ENCODE assay signal across 12 cellular contexts in genomic region chr6:21586300-21586699, GRCh38. TPM values are rescaled to one million over a fixed set of nuclear protein-coding genes. Genes with fewer than 3 reads are reported as not detected.
A peak's percentile ranks its signal among the peaks of the same experiment; 100 is the strongest.
DNase-seq lines count a peak whose midpoint lies in the region; TF ChIP-seq lines count a peak whose summit lies in the region.
"Had no signal": no experiment of that assay in that cellular context is flagged by ENCODE, and none has a peak within 500 bp of the region (broad histone marks: within the 10 kb centered on the region; RNA-seq: fewer than 3 reads in every experiment).

No MANE protein-coding gene starts in this region.

- H3K27ac ChIP-seq in WERI-Rb-1 = peak overlapping the region; percentile 91
- no peak overlapping the region for H3K27ac ChIP-seq in iPS-18a (ENCODE audit: low read length)
- H3K27ac ChIP-seq in suprapubic skin = peak overlapping the region; percentile 87

- peaks cover 11% of the 10 kb centered on the region for H3K4me1 Mint-ChIP-seq in T-helper 2 cell treated with Interferon-gamma antibody and Interleukin-4, amounts not matched to agents 5 μg/mL and 100 μg/mL, for 36 hours (ENCODE audit: low read depth)

- H3K9me3 ChIP-seq in WERI-Rb-1 (ENCODE audit: severe bottlenecking) (peaks cover 7% of the 10 kb centered on the region), iPS-18a (ENCODE audit: control insufficient read depth, low read depth, low read length) (no peaks in the 10 kb centered on the region), suprapubic skin (no peaks in the 10 kb centered on the region)

- peaks cover 15% of the 10 kb centered on the region for H3K9me3 Mint-ChIP-seq in T-helper 2 cell treated with Interferon-gamma antibody and Interleukin-4, amounts not matched to agents 5 μg/mL and 100 μg/mL, for 36 hours

- TF ChIP-seq EP300 in suprapubic skin (IDR thresholded peaks at IDR 0.05) = no peak

- H3K27me3 ChIP-seq in WERI-Rb-1 (ENCODE audit: insufficient read depth, low read depth, severe bottlenecking) = no peaks in the 10 kb centered on the region
- H3K27me3 ChIP-seq in iPS-18a (ENCODE audit: control insufficient read depth, insufficient read depth, low read length) = peaks cover 23% of the 10 kb centered on the region
- no peaks in the 10 kb centered on the region for H3K27me3 ChIP-seq in suprapubic skin

- no peak for TF ChIP-seq CTCF in WERI-Rb-1 (IDR thresholded peaks at IDR 0.05; ENCODE audit: low read depth, low read length)
- TF ChIP-seq CTCF in suprapubic skin (IDR thresholded peaks at IDR 0.05) = no peak

- H3K4me1 ChIP-seq in iPS-18a (ENCODE audit: control insufficient read depth, low read depth, low read length) (peaks cover 4% of the 10 kb centered on the region), suprapubic skin (peaks cover 17% of the 10 kb centered on the region)

- WGBS in suprapubic skin = 66% methylated on average over 3 of the region's 3 CpGs

- DNase-seq in T-helper 2 cell treated with Interferon-gamma antibody and Interleukin-4, amounts not matched to agents 5 μg/mL and 100 μg/mL, for 36 hours (ENCODE audit: low spot score) = no peak
- DNase-seq in T-helper 2 cell = no peak
- DNase-seq in WERI-Rb-1 = no peak
- DNase-seq in suprapubic skin (ENCODE audit: low spot score in 2 of 2) = no peak
- no peak for DNase-seq in NOMO-1 (lab: John Stamatoyannopoulos, UW; ENCODE audit: unreplicated experiment in 2 of 2)
- no peak for DNase-seq in activated CD8-positive, alpha-beta memory T cell treated with anti-CD3 and anti-CD28 coated beads, Interleukin-2, amount 50 U/mL, for 48 hours
- no peak for DNase-seq in NCI-H524 treated with DMSO at 0.1 percent for 48 hours (lab: John Stamatoyannopoulos, UW)
- DNase-seq: activated CD4-positive, CD25-positive, alpha-beta regulatory T cell treated with anti-CD3 and anti-CD28 coated beads, Interleukin-2, amount 50 U/mL, for 72 hours; activated CD8-positive, alpha-beta memory T cell treated with anti-CD3 and anti-CD28 coated beads, Interleukin-2, amount 50 U/mL, for 4 hours; activated naive CD8-positive, alpha-beta T cell treated with anti-CD3 and anti-CD28 coated beads, Interleukin-2, amount 10 ng/mL, durations not matched to agents 7 days and 5 days; NK-92 treated with Interleukin-12 subunit alpha and Interleukin-12 subunit beta, amount 100 ng/mL, for 24 hours had no signal

- H3K9ac ChIP-seq in iPS-18a (ENCODE audit: low read length) = peak overlapping the region; percentile 45

- H3K36me3 Mint-ChIP-seq in T-helper 2 cell treated with Interferon-gamma antibody and Interleukin-4, amounts not matched to agents 5 μg/mL and 100 μg/mL, for 36 hours (ENCODE audit: low read depth) = peaks cover 2% of the 10 kb centered on the region
- H3K36me3 Mint-ChIP-seq: activated naive CD8-positive, alpha-beta T cell treated with anti-CD3 and anti-CD28 coated beads, Interleukin-2, amount 10 ng/mL, durations not matched to agents 7 days and 5 days had no signal

- peak overlapping the region; percentile 15 for H3K4me3 Mint-ChIP-seq in T-helper 2 cell treated with Interferon-gamma antibody and Interleukin-4, amounts not matched to agents 5 μg/mL and 100 μg/mL, for 36 hours

- peak overlapping the region; percentile 80 for H3K4me3 ChIP-seq in WERI-Rb-1 (ENCODE audit: low read depth, low read length)
- H3K4me3 ChIP-seq in iPS-18a (ENCODE audit: low read length) = peak overlapping the region; percentile 78
- H3K4me3 ChIP-seq in suprapubic skin = no peak overlapping the region

- no peak overlapping the region for H3K27ac Mint-ChIP-seq in T-helper 2 cell treated with Interferon-gamma antibody and Interleukin-4, amounts not matched to agents 5 μg/mL and 100 μg/mL, for 36 hours
- H3K27ac Mint-ChIP-seq: activated naive CD8-positive, alpha-beta T cell treated with anti-CD3 and anti-CD28 coated beads, Interleukin-2, amount 10 ng/mL, durations not matched to agents 7 days and 5 days had no signal

- TF ChIP-seq POLR2A in suprapubic skin (IDR thresholded peaks at IDR 0.05) = no peak

- peaks cover 48% of the 10 kb centered on the region for H3K27me3 Mint-ChIP-seq in T-helper 2 cell treated with Interferon-gamma antibody and Interleukin-4, amounts not matched to agents 5 μg/mL and 100 μg/mL, for 36 hours (ENCODE audit: low read depth)

- H3K36me3 ChIP-seq in WERI-Rb-1 (no peaks in the 10 kb centered on the region; the same call in 1 of the 2 replicates), iPS-18a (ENCODE audit: control insufficient read depth, low read depth, low read length) (no peaks in the 10 kb centered on the region), suprapubic skin (no peaks in the 10 kb centered on the region)

RNA-seq across cellular contexts. Expression of gene SOX4, which starts 7.3 kb away (rescaled TPM):
- 10 to 100 TPM; 10.9 to 16.7 (median 15.8) TPM for total RNA-seq in suprapubic skin
